15 cellular contexts compared by ENCODE assay signal in genomic region chrX:119251381-119251780, GRCh38. TPM values are rescaled to one million over a fixed set of nuclear protein-coding genes. Genes with fewer than 3 reads are reported as not detected.
DNase-seq lines count a peak whose midpoint lies in the region; ATAC-seq and TF ChIP-seq lines count a peak whose summit lies in the region.
"Had no signal": no experiment of that assay in that cellular context is flagged by ENCODE, and none has a peak within 500 bp of the region (broad histone marks: within the 10 kb centered on the region; RNA-seq: fewer than 3 reads in every experiment).

No MANE protein-coding gene starts in this region.

- CTCF ChIA-PET in activated naive CD4-positive, alpha-beta T cell treated with anti-CD3 and anti-CD28 coated beads for 36 hours (lab: Charles Lee) = no interaction called here

- H3K27me3 ChIP-seq in Peyer's patch = no peaks in the 10 kb centered on the region
- H3K27me3 ChIP-seq: BLaER1 treated with 17β-estradiol and CSF1 and Interleukin-3, amounts not matched to agents 10 nM and 100 nM had no signal

- no peak for TF ChIP-seq CTCF in Peyer's patch (IDR thresholded peaks at IDR 0.05)

- H3K4me3 ChIP-seq in Peyer's patch = no peak overlapping the region
- H3K4me3 ChIP-seq: BLaER1 treated with 17β-estradiol and CSF1 and Interleukin-3, amounts not matched to agents 10 nM and 100 nM had no signal

- intact Hi-C loops in left colon (cut with DNase I, micrococcal nuclease) = no loop called here
- intact Hi-C loops in activated naive CD4-positive, alpha-beta T cell treated with anti-CD3 and anti-CD28 coated beads for 36 hours (cut with micrococcal nuclease) = no loop called here

- H3K4me3 Mint-ChIP-seq in activated naive CD4-positive, alpha-beta T cell treated with anti-CD3 and anti-CD28 coated beads for 36 hours = no peak overlapping the region
- H3K4me3 Mint-ChIP-seq: CD4-positive, CD25-positive, alpha-beta regulatory T cell; HFFc6 had no signal

- H3K9me3 ChIP-seq in Peyer's patch = no peaks in the 10 kb centered on the region
- H3K9me3 ChIP-seq: BLaER1 treated with 17β-estradiol and CSF1 and Interleukin-3, amounts not matched to agents 10 nM and 100 nM had no signal

- no peaks in the 10 kb centered on the region for H3K4me1 ChIP-seq in Peyer's patch

- ATAC-seq in left colon = peak; percentile 100

- no peak for TF ChIP-seq POLR2A in Peyer's patch (IDR thresholded peaks at IDR 0.05)

- no peaks in the 10 kb centered on the region for H3K9me3 Mint-ChIP-seq in activated naive CD4-positive, alpha-beta T cell treated with anti-CD3 and anti-CD28 coated beads for 36 hours
- H3K9me3 Mint-ChIP-seq: HFFc6 had no signal

- H3K4me1 Mint-ChIP-seq in activated naive CD4-positive, alpha-beta T cell treated with anti-CD3 and anti-CD28 coated beads for 36 hours (ENCODE audit: low read depth) = peaks cover 3% of the 10 kb centered on the region
- H3K4me1 Mint-ChIP-seq: CD4-positive, CD25-positive, alpha-beta regulatory T cell had no signal

- no peak overlapping the region for H3K27ac ChIP-seq in Peyer's patch
- H3K27ac ChIP-seq: 22Rv1; BLaER1 treated with 17β-estradiol and CSF1 and Interleukin-3, amounts not matched to agents 10 nM and 100 nM; HL-60 had no signal

- H3K27ac Mint-ChIP-seq in activated naive CD4-positive, alpha-beta T cell treated with anti-CD3 and anti-CD28 coated beads for 36 hours = no peak overlapping the region
- H3K27ac Mint-ChIP-seq: CD4-positive, CD25-positive, alpha-beta regulatory T cell; HFFc6 had no signal

- DNase-seq in NCI-H2107 (lab: John Stamatoyannopoulos, UW) (peak; percentile 1), NCI-H2107 treated with DMSO at 0.1 percent for 48 hours (lab: John Stamatoyannopoulos, UW; ENCODE audit: unreplicated experiment) (no peak), Peyer's patch (peak in 2 of 3 donors; percentile 48 to 49), left colon (peak; percentile 44 to 52), NAMALWA (ENCODE audit: low spot score) (no peak)
- DNase-seq in activated naive CD4-positive, alpha-beta T cell treated with anti-CD3 and anti-CD28 coated beads for 36 hours = no peak
- DNase-seq in activated T-cell treated with anti-CD3 and anti-CD28 coated beads, Interleukin-2, amount 50 U/mL, for 1 hour = no peak
- DNase-seq: Calu3; CD4-positive, CD25-positive, alpha-beta regulatory T cell; DMS 273 treated with DMSO at 0.1 percent for 48 hours; HCEC 1CT; HFFc6 had no signal

- H3K36me3 ChIP-seq in Peyer's patch = no peaks in the 10 kb centered on the region
- H3K36me3 ChIP-seq: BLaER1 treated with 17β-estradiol and CSF1 and Interleukin-3, amounts not matched to agents 10 nM and 100 nM had no signal

- H3K36me3 Mint-ChIP-seq in activated naive CD4-positive, alpha-beta T cell treated with anti-CD3 and anti-CD28 coated beads for 36 hours (ENCODE audit: low read depth) = no peaks in the 10 kb centered on the region

- H3K27me3 Mint-ChIP-seq in activated naive CD4-positive, alpha-beta T cell treated with anti-CD3 and anti-CD28 coated beads for 36 hours (ENCODE audit: low read depth) = no peaks in the 10 kb centered on the region

RNA-seq across cellular contexts. Expression of gene PGRMC1, which starts 15.3 kb away (rescaled TPM):
- 100 to 1,000 TPM in 3 of 4 donors, 10 to 100 TPM in 1; 47.9 to 242 (median 118) TPM for total RNA-seq in Peyer's patch
- 100 to 1,000 TPM; 122 to 128 TPM for total RNA-seq in left colon
- 10 to 100 TPM; 26.3 to 27.0 TPM for total RNA-seq in activated naive CD4-positive, alpha-beta T cell treated with anti-CD3 and anti-CD28 coated beads for 36 hours

Comparison
In these comparisons a context has a peak if more than half of its experiments do, and no peak if none do; other contexts are left out.
1. DNase-seq: peak in NCI-H2107 (single experiment), Peyer's patch (2 of 3) and left colon (2 of 2); none in NCI-H2107 treated with DMSO at 0.1 percent for 48 hours (single experiment), activated naive CD4-positive, alpha-beta T cell treated with anti-CD3 and anti-CD28 coated beads for 36 hours (single experiment), activated T-cell treated with anti-CD3 and anti-CD28 coated beads, Interleukin-2, amount 50 U/mL, for 1 hour (single experiment) and NAMALWA (single experiment).